ENCODE assay signal across 13 cellular contexts in genomic region chr15:65577129-65577996, GRCh38. TPM values are rescaled to one million over a fixed set of nuclear protein-coding genes. Genes with fewer than 3 reads are reported as not detected.
DNase-seq lines count a peak whose midpoint lies in the region; ATAC-seq and TF ChIP-seq lines count a peak whose summit lies in the region.
"Had no signal": no experiment of that assay in that cellular context is flagged by ENCODE, and none has a peak within 500 bp of the region (broad histone marks: within the 10 kb centered on the region; RNA-seq: fewer than 3 reads in every experiment).

No MANE protein-coding gene starts in this region.

- H4K20me1 ChIP-seq in BLaER1: no peaks in the 10 kb centered on the region
- H4K20me1 ChIP-seq in H9 (ENCODE audit: control insufficient read depth, insufficient read depth, insufficient read length): no peaks in the 10 kb centered on the region

- H3K27ac Mint-ChIP-seq in H9: peak overlapping the region in 2 of 3 experiments; percentile 7 to 87; a peak in 2 of 7 replicates
- H3K27ac Mint-ChIP-seq in WTC11: peak overlapping the region; percentile 71
- H3K27ac Mint-ChIP-seq in mesothelial cell of epicardium: peak overlapping the region; percentile 77
- H3K27ac Mint-ChIP-seq: activated naive CD4-positive, alpha-beta T cell treated with anti-CD3 and anti-CD28 coated beads, Interleukin-2, amount 50 U/mL, for 24 hours had no signal

- H3K23ac ChIP-seq in H9 (ENCODE audit: insufficient read length, low read depth, low read length): no peak overlapping the region

- H3K4me1 Mint-ChIP-seq in H9 (peaks cover 2 to 13% of the 10 kb centered on the region in 2 experiments; a peak in 2 of 4 replicates), WTC11 (peaks cover 17% of the 10 kb centered on the region), mesothelial cell of epicardium (peaks cover 12% of the 10 kb centered on the region)

- H2AFZ ChIP-seq in H9 (ENCODE audit: low read length): no peak overlapping the region

- H3K4me1 ChIP-seq in BLaER1 (peaks cover 60% of the 10 kb centered on the region), H9 (ENCODE audit: insufficient read depth, low read length) (0 out of 2 replicates have a peak, but pooled peaks cover 3% of the 10 kb centered on the region), sigmoid colon (no peaks in the 10 kb centered on the region)
- H3K4me1 ChIP-seq: colonic mucosa, Peyer's patch had no signal

- H3K23me2 ChIP-seq in H9 (ENCODE audit: insufficient read length, low read depth, low read length, poor library complexity, severe bottlenecking): no peaks in the 10 kb centered on the region

- no peak overlapping the region for H3K4ac ChIP-seq in H9 (ENCODE audit: low read depth, low read length)

- H2BK12ac ChIP-seq in H9 (ENCODE audit: insufficient read length, low read depth, low read length): no peak overlapping the region

- no peak for ATAC-seq in WTC11

- H3K36me3 ChIP-seq in BLaER1 (peaks cover 84% of the 10 kb centered on the region), sigmoid colon (peaks cover 12 to 89% (median 13%) of the 10 kb centered on the region in 4 donors)

- no peak overlapping the region for H4K91ac ChIP-seq in H9 (ENCODE audit: insufficient read length, low read depth, low read length)

- H4K8ac ChIP-seq in H9 (replicated peaks; ENCODE audit: insufficient read length, low read depth, low read length): no peak overlapping the region

- peak overlapping the region; percentile 56 for H3K4me2 ChIP-seq in BLaER1
- no peak overlapping the region for H3K4me2 ChIP-seq in H9 (ENCODE audit: insufficient read depth, insufficient read length, low read length)

- H3K27me3 ChIP-seq in BLaER1: no peaks in the 10 kb centered on the region
- H3K27me3 ChIP-seq in H9 (ENCODE audit: insufficient read depth, low read length): no peaks in the 10 kb centered on the region
- H3K27me3 ChIP-seq in sigmoid colon: no peaks in the 10 kb centered on the region
- H3K27me3 ChIP-seq: colonic mucosa, Peyer's patch had no signal

- no peak for TF ChIP-seq EP300 in sigmoid colon (IDR thresholded peaks at IDR 0.05)

- no peak overlapping the region for H2BK120ac ChIP-seq in H9 (ENCODE audit: low read depth, low read length, poor library complexity, severe bottlenecking)

- H3K9ac ChIP-seq in BLaER1 (no peak overlapping the region), H9 (ENCODE audit: extremely low read depth, insufficient read length, low read length) (no peak overlapping the region)

- POLR2A ChIA-PET in WTC11 (lab: Charles Lee): no interaction called here

- H3K14ac ChIP-seq in H9 (ENCODE audit: insufficient read depth, low read length): no peak overlapping the region

- TF ChIP-seq POLR2A in sigmoid colon (IDR thresholded peaks at IDR 0.05): no peak

- no CpG with 5 or more reads among the region's 6 CpGs for WGBS in H9 (ENCODE audit: extremely low coverage, insufficient read length, low lambda C conversion rate)
- 80 to 84% methylated on average over 6 of the region's 6 CpGs for WGBS in sigmoid colon, 2 donors

- H3K79me2 ChIP-seq in H9 (ENCODE audit: insufficient read depth, low read length): no peaks in the 10 kb centered on the region

- no peak overlapping the region for H3K18ac ChIP-seq in H9 (ENCODE audit: insufficient read length, low read depth, low read length)

- H3K27me3 Mint-ChIP-seq in H9 (ENCODE audit: low read depth) (no peaks in the 10 kb centered on the region), WTC11 (ENCODE audit: low read depth) (no peaks in the 10 kb centered on the region), mesothelial cell of epicardium (ENCODE audit: low read depth) (no peaks in the 10 kb centered on the region)
- H3K27me3 Mint-ChIP-seq: activated naive CD4-positive, alpha-beta T cell treated with anti-CD3 and anti-CD28 coated beads, Interleukin-2, amount 50 U/mL, for 24 hours had no signal

- no peak overlapping the region for H2BK15ac ChIP-seq in H9 (ENCODE audit: low read depth, low read length)

- intact Hi-C loops in sigmoid colon (cut with DNase I): no loop called here

- H3K4me3 Mint-ChIP-seq in H9 (no peak overlapping the region), WTC11 (no peak overlapping the region), mesothelial cell of epicardium (no peak overlapping the region)
- H3K4me3 Mint-ChIP-seq: activated naive CD4-positive, alpha-beta T cell treated with anti-CD3 and anti-CD28 coated beads, Interleukin-2, amount 50 U/mL, for 24 hours had no signal

- CTCF ChIA-PET in WTC11 (lab: Charles Lee): no interaction called here

- H2BK5ac ChIP-seq in H9 (ENCODE audit: insufficient read length, low read length): no peak overlapping the region

- H2AK5ac ChIP-seq in H9 (ENCODE audit: insufficient read length, low read length): no peak overlapping the region

- H3K36me3 Mint-ChIP-seq in H9 (ENCODE audit: insufficient read depth in 1 of 3, low read depth in 3 of 3): peaks cover 13 to 67% (median 45%) of the 10 kb centered on the region in 3 experiments; a peak in 6 of 7 replicates
- H3K36me3 Mint-ChIP-seq in WTC11: peaks cover 35% of the 10 kb centered on the region
- H3K36me3 Mint-ChIP-seq in mesothelial cell of epicardium: peaks cover 30% of the 10 kb centered on the region

- no peak overlapping the region for H3K4me3 ChIP-seq in BLaER1
- H3K4me3 ChIP-seq in sigmoid colon: no peak overlapping the region
- H3K4me3 ChIP-seq: colonic mucosa, Peyer's patch had no signal

- no peak overlapping the region; the same call in 1 of the 2 replicates for H3K27ac ChIP-seq in BLaER1
- H3K27ac ChIP-seq in H9 (ENCODE audit: insufficient read length, low read depth, low read length): no peak overlapping the region
- no peak overlapping the region for H3K27ac ChIP-seq in sigmoid colon
- H3K27ac ChIP-seq: colonic mucosa, Peyer's patch had no signal

- no peak for TF ChIP-seq CTCF in H9 (conservative IDR thresholded peaks at IDR 0.05)
- no peak for TF ChIP-seq CTCF in WTC11 (IDR thresholded peaks at IDR 0.05)
- no peak for TF ChIP-seq CTCF in mesothelial cell of epicardium (IDR thresholded peaks at IDR 0.05; ENCODE audit: unreplicated experiment)
- TF ChIP-seq CTCF in sigmoid colon (IDR thresholded peaks at IDR 0.05): no peak

- H3K9me3 ChIP-seq in BLaER1 (no peaks in the 10 kb centered on the region), H9 (ENCODE audit: control insufficient read depth, low read depth, low read length) (no peaks in the 10 kb centered on the region), sigmoid colon (no peaks in the 10 kb centered on the region)
- H3K9me3 ChIP-seq: colonic mucosa, Peyer's patch had no signal

- H3K79me1 ChIP-seq in H9 (ENCODE audit: insufficient read depth, low read depth, low read length, poor library complexity, severe bottlenecking): no peaks in the 10 kb centered on the region

- no peak overlapping the region for H2BK20ac ChIP-seq in H9 (ENCODE audit: low read depth, low read length, poor library complexity, severe bottlenecking)

- DNase-seq in H9 (no peak), WTC11 (ENCODE audit: low spot score) (no peak), mesothelial cell of epicardium (ENCODE audit: low spot score in 2 of 2, unreplicated experiment in 2 of 2) (no peak), NCI-H2227 (lab: John Stamatoyannopoulos, UW; ENCODE audit: unreplicated experiment) (no peak), sigmoid colon (no peak), NCI-H524 treated with DMSO at 0.1 percent for 48 hours (lab: John Stamatoyannopoulos, UW) (no peak), H4 (ENCODE audit: low spot score) (no peak)
- DNase-seq: colonic mucosa; Peyer's patch; stimulated activated CD4-positive, alpha-beta T cell treated with anti-CD3 and anti-CD28 coated beads, Interleukin-4, amount 100 ng/mL, for 4 hours; T-helper 9 cell had no signal

- no peaks in the 10 kb centered on the region for H3K9me3 Mint-ChIP-seq in H9
- no peaks in the 10 kb centered on the region for H3K9me3 Mint-ChIP-seq in WTC11
- H3K9me3 Mint-ChIP-seq in mesothelial cell of epicardium: no peaks in the 10 kb centered on the region
- H3K9me3 Mint-ChIP-seq: activated naive CD4-positive, alpha-beta T cell treated with anti-CD3 and anti-CD28 coated beads, Interleukin-2, amount 50 U/mL, for 24 hours had no signal

- no peak overlapping the region for H4K5ac ChIP-seq in H9 (ENCODE audit: insufficient read length, low read depth, low read length)

- no peak overlapping the region for H3T11ph ChIP-seq in H9 (ENCODE audit: low read length)

- H3K56ac ChIP-seq in H9 (ENCODE audit: insufficient read length, low read depth, low read length): no peak overlapping the region

TF ChIP-seq in WTC11, 78 proteins besides CTCF, POLR2A, EP300 and RAD21:
- TF ChIP-seq JUN (CRISPR knock-in tag; IDR thresholded peaks at IDR 0.05): no peak
- TF ChIP-seq NFATC4 (CRISPR knock-in tag; IDR thresholded peaks at IDR 0.05): no peak
- no peak for TF ChIP-seq ATF1 (CRISPR knock-in tag; IDR thresholded peaks at IDR 0.05)

RNA-seq across cellular contexts. Expression of gene INTS14, which starts 33.6 kb away (rescaled TPM):
- total RNA-seq in H9 (2021) (41.8 and 44.7 TPM in 2 replicates), WTC11 (2021) (28.3 to 31.9 TPM (median 30.7 TPM) in 3 replicates), mesothelial cell of epicardium (49.0 to 50.8 TPM (median 49.0 TPM) in 3 replicates), sigmoid colon (10 to 100 TPM; 19.5 to 26.0 (median 24.7) TPM)
- polyA plus RNA-seq in sigmoid colon: 10 to 100 TPM; 16.2 to 29.9 (median 24.0) TPM
- 47.0 and 57.1 TPM in 2 replicates for total RNA-seq in H4 (2014; rRNA removed; shearing (Covaris generic))

RNA-seq across cellular contexts. Expression of gene SLC24A1, which starts 44.4 kb away (rescaled TPM):
- total RNA-seq in H9 (2021) (8.6 TPM in 2 replicates), WTC11 (2021) (7.0 to 10.7 TPM (median 10.3 TPM) in 3 replicates), mesothelial cell of epicardium (21.9 to 24.6 TPM (median 22.8 TPM) in 3 replicates), sigmoid colon (1 to 10 TPM; 3.3 to 4.2 (median 3.9) TPM)
- 1 to 10 TPM; 4.8 to 6.0 (median 5.4) TPM for polyA plus RNA-seq in sigmoid colon
- 3.8 and 3.9 TPM in 2 replicates for total RNA-seq in H4 (2014; rRNA removed; shearing (Covaris generic))

RNA-seq across cellular contexts. Expression of gene HACD3, which starts 47.1 kb away (rescaled TPM):
- total RNA-seq in H9 (2021): 131 and 133 TPM in 2 replicates
- 95.9 to 116 TPM (median 114 TPM) in 3 replicates for total RNA-seq in WTC11 (2021)
- 110 to 113 TPM (median 111 TPM) in 3 replicates for total RNA-seq in mesothelial cell of epicardium
- total RNA-seq in sigmoid colon: 10 to 100 TPM; 26.3 to 37.2 (median 31.6) TPM
- polyA plus RNA-seq in sigmoid colon: 10 to 100 TPM in 1 of 3 donors, 1 to 10 TPM in 2; 3.0 to 30.9 (median 7.4) TPM
- total RNA-seq in H4 (2014; rRNA removed; shearing (Covaris generic)): 98.2 and 105 TPM in 2 replicates

RNA-seq across cellular contexts. Expression of gene DPP8, which starts 59.9 kb away (rescaled TPM):
- total RNA-seq in H9 (2021) (24.5 and 26.6 TPM in 2 replicates), WTC11 (2021) (24.0 to 31.9 TPM (median 26.4 TPM) in 3 replicates), mesothelial cell of epicardium (27.4 to 31.6 TPM (median 31.5 TPM) in 3 replicates), sigmoid colon (10 to 100 TPM; 29.5 to 40.3 (median 36.1) TPM)
- 10 to 100 TPM in 2 of 3 donors, 1 to 10 TPM in 1; 8.4 to 16.0 (median 14.4) TPM for polyA plus RNA-seq in sigmoid colon
- 10.7 and 16.8 TPM in 2 replicates for total RNA-seq in H4 (2014; rRNA removed; shearing (Covaris generic))
